Comparison of ENCODE assay signal across 20 cellular contexts in the genomic region with DNA sequence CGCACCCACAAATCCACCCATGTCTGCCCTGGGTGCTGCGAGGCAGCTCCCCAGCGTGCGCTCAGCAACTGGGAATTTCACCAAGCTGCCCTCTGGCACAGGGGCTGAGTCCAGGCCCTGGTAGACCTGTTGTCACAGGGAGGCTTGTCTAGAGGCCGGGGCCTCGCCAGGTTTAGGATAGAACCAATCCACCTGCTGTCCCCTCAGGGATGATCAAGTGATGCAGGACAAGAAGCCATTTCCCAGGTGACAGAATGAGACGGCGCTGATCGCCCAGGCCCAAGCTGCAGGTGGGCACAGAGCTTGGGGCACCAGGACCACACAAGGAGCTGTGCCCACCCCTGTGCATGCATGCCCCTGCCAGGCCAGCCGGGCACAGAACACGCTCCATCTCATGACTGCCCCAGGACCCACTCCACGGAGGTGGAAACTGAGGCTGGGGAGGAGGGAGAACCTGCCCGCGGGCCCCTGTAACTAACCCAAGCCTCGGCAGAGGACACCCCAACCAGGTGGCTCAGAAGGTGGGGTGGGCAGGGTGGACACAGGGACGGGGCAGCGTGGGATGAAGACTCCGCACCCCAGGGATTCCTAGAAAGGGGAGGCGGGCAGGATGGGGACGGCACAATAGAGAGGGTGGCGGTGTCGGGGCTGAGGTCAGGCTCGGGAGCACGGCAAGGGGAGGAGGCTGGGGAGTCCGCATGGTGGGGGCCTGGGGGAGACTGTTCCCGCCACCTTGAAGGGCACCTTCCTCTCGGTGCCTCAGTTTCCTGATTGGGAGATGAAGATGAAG.
DNase-seq lines count a peak whose midpoint lies in the region; ATAC-seq and TF ChIP-seq lines count a peak whose summit lies in the region.
"Had no signal": no experiment of that assay in that cellular context is flagged by ENCODE, and none has a peak within 500 bp of the region (broad histone marks: within the 10 kb centered on the region; RNA-seq: fewer than 3 reads in every experiment).

No MANE protein-coding gene starts in this region.

- H3K4me3 Mint-ChIP-seq in activated CD8-positive, alpha-beta T cell treated with anti-CD3 and anti-CD28 coated beads, Interleukin-2, amount 10 ng/mL, durations not matched to agents 7 days and 5 days = no peak overlapping the region
- H3K4me3 Mint-ChIP-seq in activated CD8-positive, alpha-beta T cell treated with anti-CD3 and anti-CD28 coated beads for 36 hours = no peak overlapping the region
- no peak overlapping the region for H3K4me3 Mint-ChIP-seq in endothelial cell (ENCODE audit: unreplicated experiment)
- H3K4me3 Mint-ChIP-seq: dendritic cell treated with granulocyte-macrophage colony-stimulating factor and Interleukin-4, amounts not matched to agents 40 ng/mL and 50 ng/mL, for 4 days; nephron progenitor cell; stimulated activated naive B cell treated with anti-CD40 and anti-IgM and Interleukin-4, amounts not matched to agents 10 μg/mL and 1 μg/mL and 100 μg/mL, for 72 hours had no signal

- CTCF ChIA-PET in activated CD8-positive, alpha-beta T cell treated with anti-CD3 and anti-CD28 coated beads, Interleukin-2, amount 10 ng/mL, durations not matched to agents 7 days and 5 days (lab: Charles Lee) = no interaction called here
- CTCF ChIA-PET in activated CD8-positive, alpha-beta T cell treated with anti-CD3 and anti-CD28 coated beads for 36 hours (lab: Charles Lee) = no interaction called here

- POLR2A ChIA-PET in activated CD8-positive, alpha-beta T cell treated with anti-CD3 and anti-CD28 coated beads, Interleukin-2, amount 10 ng/mL, durations not matched to agents 7 days and 5 days (lab: Charles Lee) = no interaction called here
- POLR2A ChIA-PET in activated CD8-positive, alpha-beta T cell treated with anti-CD3 and anti-CD28 coated beads for 36 hours (lab: Charles Lee) = no interaction called here

- TF ChIP-seq CTCF in activated CD8-positive, alpha-beta T cell treated with anti-CD3 and anti-CD28 coated beads for 36 hours (IDR thresholded peaks at IDR 0.05) = no peak
- TF ChIP-seq CTCF in GM20000 (IDR thresholded peaks at IDR 0.05; ENCODE audit: extremely low read depth, missing control alignments) (no peak), endothelial cell (IDR thresholded peaks at IDR 0.05; ENCODE audit: unreplicated experiment) (no peak)

- no peak overlapping the region for H3K4me3 ChIP-seq in MG63

- ATAC-seq in activated CD8-positive, alpha-beta T cell treated with anti-CD3 and anti-CD28 coated beads, Interleukin-2, amount 10 ng/mL, durations not matched to agents 7 days and 5 days = no peak
- no peak for ATAC-seq in activated CD8-positive, alpha-beta T cell treated with anti-CD3 and anti-CD28 coated beads for 36 hours
- ATAC-seq in GM19324 (IDR thresholded peaks at IDR 0.05; ENCODE audit: low FRiP score, unreplicated experiment) = no peak
- ATAC-seq: left lobe of liver; stimulated activated naive B cell treated with anti-CD40 and anti-IgM and Interleukin-4, amounts not matched to agents 10 μg/mL and 1 μg/mL and 100 μg/mL, for 72 hours had no signal

- H3K9me3 Mint-ChIP-seq in activated CD8-positive, alpha-beta T cell treated with anti-CD3 and anti-CD28 coated beads, Interleukin-2, amount 10 ng/mL, durations not matched to agents 7 days and 5 days (ENCODE audit: insufficient read depth) = peaks cover 4% of the 10 kb centered on the region
- peaks cover 5% of the 10 kb centered on the region for H3K9me3 Mint-ChIP-seq in activated CD8-positive, alpha-beta T cell treated with anti-CD3 and anti-CD28 coated beads for 36 hours
- no peaks in the 10 kb centered on the region for H3K9me3 Mint-ChIP-seq in endothelial cell (ENCODE audit: unreplicated experiment)
- H3K9me3 Mint-ChIP-seq: dendritic cell treated with granulocyte-macrophage colony-stimulating factor and Interleukin-4, amounts not matched to agents 40 ng/mL and 50 ng/mL, for 4 days had no signal

- intact Hi-C loops in activated CD8-positive, alpha-beta T cell treated with anti-CD3 and anti-CD28 coated beads for 36 hours (cut with micrococcal nuclease) = no loop called here

- no peaks in the 10 kb centered on the region for H3K36me3 ChIP-seq in MG63

- H3K27me3 ChIP-seq in MG63 = no peaks in the 10 kb centered on the region

- no peaks in the 10 kb centered on the region for H3K4me1 Mint-ChIP-seq in activated CD8-positive, alpha-beta T cell treated with anti-CD3 and anti-CD28 coated beads, Interleukin-2, amount 10 ng/mL, durations not matched to agents 7 days and 5 days (ENCODE audit: low read depth)
- H3K4me1 Mint-ChIP-seq in activated CD8-positive, alpha-beta T cell treated with anti-CD3 and anti-CD28 coated beads for 36 hours (ENCODE audit: low read depth) = no peaks in the 10 kb centered on the region
- peaks cover 4% of the 10 kb centered on the region for H3K4me1 Mint-ChIP-seq in endothelial cell (ENCODE audit: unreplicated experiment)
- H3K4me1 Mint-ChIP-seq: nephron progenitor cell had no signal

- H3K9me3 ChIP-seq in MG63 = no peaks in the 10 kb centered on the region

- no peaks in the 10 kb centered on the region for H3K27me3 Mint-ChIP-seq in activated CD8-positive, alpha-beta T cell treated with anti-CD3 and anti-CD28 coated beads, Interleukin-2, amount 10 ng/mL, durations not matched to agents 7 days and 5 days (ENCODE audit: low read depth)
- H3K27me3 Mint-ChIP-seq in activated CD8-positive, alpha-beta T cell treated with anti-CD3 and anti-CD28 coated beads for 36 hours = no peaks in the 10 kb centered on the region
- no peaks in the 10 kb centered on the region for H3K27me3 Mint-ChIP-seq in endothelial cell (ENCODE audit: unreplicated experiment)

- DNase-seq in activated CD8-positive, alpha-beta T cell treated with anti-CD3 and anti-CD28 coated beads, Interleukin-2, amount 10 ng/mL, durations not matched to agents 7 days and 5 days = peak; percentile 17
- DNase-seq in activated CD8-positive, alpha-beta T cell treated with anti-CD3 and anti-CD28 coated beads for 36 hours = no peak
- peak; percentile 9 for DNase-seq in GM20000 (ENCODE audit: low spot score)
- DNase-seq in endothelial cell (ENCODE audit: low spot score) = peak; percentile 3
- DNase-seq in stimulated activated CD8-positive, alpha-beta memory T cell treated with anti-CD3 and anti-CD28 coated beads, Interleukin-4, amount 100 ng/mL, for 48 hours = peak; percentile 7
- no peak for DNase-seq in MG63
- DNase-seq in Kasumi-1 (lab: John Stamatoyannopoulos, UW) = no peak
- DNase-seq: activated gamma-delta T cell; AML-193; glutamatergic neuron; Karpas-422; NCI-H1092 treated with DMSO at 0.1 percent for 48 hours; NCI-H2029 treated with DMSO at 0.1 percent for 48 hours; nephron progenitor cell; SHP77; stimulated activated naive B cell treated with anti-CD40 and anti-IgM and Interleukin-4, amounts not matched to agents 10 μg/mL and 1 μg/mL and 100 μg/mL, for 72 hours; SW 1271 had no signal

- H3K27ac Mint-ChIP-seq in activated CD8-positive, alpha-beta T cell treated with anti-CD3 and anti-CD28 coated beads, Interleukin-2, amount 10 ng/mL, durations not matched to agents 7 days and 5 days = no peak overlapping the region
- H3K27ac Mint-ChIP-seq in activated CD8-positive, alpha-beta T cell treated with anti-CD3 and anti-CD28 coated beads for 36 hours = no peak overlapping the region
- H3K27ac Mint-ChIP-seq in endothelial cell (ENCODE audit: unreplicated experiment) = no peak overlapping the region
- H3K27ac Mint-ChIP-seq: dendritic cell treated with granulocyte-macrophage colony-stimulating factor and Interleukin-4, amounts not matched to agents 40 ng/mL and 50 ng/mL, for 4 days; nephron progenitor cell; stimulated activated naive B cell treated with anti-CD40 and anti-IgM and Interleukin-4, amounts not matched to agents 10 μg/mL and 1 μg/mL and 100 μg/mL, for 72 hours had no signal

- H3K36me3 Mint-ChIP-seq in activated CD8-positive, alpha-beta T cell treated with anti-CD3 and anti-CD28 coated beads, Interleukin-2, amount 10 ng/mL, durations not matched to agents 7 days and 5 days (ENCODE audit: low read depth) = no peaks in the 10 kb centered on the region
- peaks cover 3% of the 10 kb centered on the region for H3K36me3 Mint-ChIP-seq in activated CD8-positive, alpha-beta T cell treated with anti-CD3 and anti-CD28 coated beads for 36 hours (ENCODE audit: low read depth)
- H3K36me3 Mint-ChIP-seq in endothelial cell (ENCODE audit: low read depth, unreplicated experiment) = peaks cover 6% of the 10 kb centered on the region

Comparison
In these comparisons a context has a peak if more than half of its experiments do, and no peak if none do; other contexts are left out.
1. DNase-seq: peak in activated CD8-positive, alpha-beta T cell treated with anti-CD3 and anti-CD28 coated beads, Interleukin-2, amount 10 ng/mL, durations not matched to agents 7 days and 5 days (single experiment), GM20000 (single experiment), endothelial cell (single experiment) and stimulated activated CD8-positive, alpha-beta memory T cell treated with anti-CD3 and anti-CD28 coated beads, Interleukin-4, amount 100 ng/mL, for 48 hours (single experiment); none in activated CD8-positive, alpha-beta T cell treated with anti-CD3 and anti-CD28 coated beads for 36 hours (single experiment), MG63 (single experiment) and Kasumi-1 (0 of 2).